ENCODE assay signal across 20 cellular contexts in the genomic region with DNA sequence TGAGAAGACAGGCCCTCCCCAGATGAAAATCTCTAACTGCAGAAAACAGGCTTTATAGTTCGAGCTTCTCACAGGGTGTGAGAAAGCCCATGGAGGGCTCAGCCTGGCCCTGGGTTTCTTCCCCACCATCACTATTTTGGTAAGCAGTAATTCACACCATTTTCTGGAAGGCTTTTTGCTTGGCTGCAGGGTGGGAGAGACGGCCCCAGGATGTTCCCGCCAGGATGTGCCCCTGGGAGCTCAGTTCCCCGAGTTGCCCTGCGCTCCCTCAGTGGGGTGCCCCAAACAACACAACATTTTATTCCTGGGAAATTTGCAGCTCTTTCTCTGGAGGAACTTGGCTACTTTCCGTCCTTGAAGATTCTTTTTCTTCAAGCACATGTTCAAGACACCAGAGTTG.
"Had no signal": no experiment of that assay in that cellular context is flagged by ENCODE, and none has a peak within 500 bp of the region (broad histone marks: within the 10 kb centered on the region; RNA-seq: fewer than 3 reads in every experiment).

No MANE protein-coding gene starts in this region.

- H3K27me3 ChIP-seq: colonic mucosa, testis, tibial nerve, upper lobe of right lung, vagina had no signal

- DNase-seq: colonic mucosa; dermis blood vessel endothelial cell; foreskin melanocyte; head of caudate nucleus; hippocampal formation; kidney glomerular epithelial cell; mammary epithelial cell; psoas muscle; retina; stimulated activated CD4-positive, alpha-beta T cell treated with anti-CD3 and anti-CD28 coated beads, Interleukin-2, amount 100 ng/mL, for 24 hours; stimulated activated CD4-positive, alpha-beta T cell treated with anti-CD3 and anti-CD28 coated beads, Interleukin-4, amount 100 ng/mL, for 4 hours; stimulated activated naive B cell treated with anti-CD40 and anti-IgM and Interleukin-4, amounts not matched to agents 10 μg/mL and 1 μg/mL and 100 μg/mL, for 72 hours; stimulated activated naive CD8-positive, alpha-beta T cell treated with anti-CD3 and anti-CD28 coated beads, Interleukin-15, amount 100 ng/mL, for 72 hours; testis; upper lobe of right lung had no signal

- H3K4me3 ChIP-seq: colonic mucosa, psoas muscle, skin epidermis, testis, tibial nerve, upper lobe of right lung, vagina had no signal

- H3K27ac ChIP-seq: colonic mucosa, psoas muscle, testis, tibial nerve, upper lobe of right lung, vagina had no signal

- H3K36me3 ChIP-seq: colonic mucosa, tibial nerve, upper lobe of right lung, vagina had no signal

- H3K4me1 ChIP-seq: colonic mucosa, psoas muscle, testis, tibial nerve, upper lobe of right lung, vagina had no signal

- ATAC-seq: natural killer cell treated with Interleukin-12 subunit alpha and Interleukin-12 subunit beta and Interleukin-15 and Interleukin-18, amount 100 ng/mL, for 72 hours; psoas muscle; sciatic nerve; stimulated activated naive B cell treated with anti-CD40 and anti-IgM and Interleukin-4, amounts not matched to agents 10 μg/mL and 1 μg/mL and 100 μg/mL, for 72 hours; stimulated activated naive CD8-positive, alpha-beta T cell treated with anti-CD3 and anti-CD28 coated beads, Interleukin-15, amount 100 ng/mL, for 72 hours; upper lobe of right lung had no signal

- H3K9me3 ChIP-seq: colonic mucosa, testis, upper lobe of right lung, vagina had no signal
